In the genomic region with DNA sequence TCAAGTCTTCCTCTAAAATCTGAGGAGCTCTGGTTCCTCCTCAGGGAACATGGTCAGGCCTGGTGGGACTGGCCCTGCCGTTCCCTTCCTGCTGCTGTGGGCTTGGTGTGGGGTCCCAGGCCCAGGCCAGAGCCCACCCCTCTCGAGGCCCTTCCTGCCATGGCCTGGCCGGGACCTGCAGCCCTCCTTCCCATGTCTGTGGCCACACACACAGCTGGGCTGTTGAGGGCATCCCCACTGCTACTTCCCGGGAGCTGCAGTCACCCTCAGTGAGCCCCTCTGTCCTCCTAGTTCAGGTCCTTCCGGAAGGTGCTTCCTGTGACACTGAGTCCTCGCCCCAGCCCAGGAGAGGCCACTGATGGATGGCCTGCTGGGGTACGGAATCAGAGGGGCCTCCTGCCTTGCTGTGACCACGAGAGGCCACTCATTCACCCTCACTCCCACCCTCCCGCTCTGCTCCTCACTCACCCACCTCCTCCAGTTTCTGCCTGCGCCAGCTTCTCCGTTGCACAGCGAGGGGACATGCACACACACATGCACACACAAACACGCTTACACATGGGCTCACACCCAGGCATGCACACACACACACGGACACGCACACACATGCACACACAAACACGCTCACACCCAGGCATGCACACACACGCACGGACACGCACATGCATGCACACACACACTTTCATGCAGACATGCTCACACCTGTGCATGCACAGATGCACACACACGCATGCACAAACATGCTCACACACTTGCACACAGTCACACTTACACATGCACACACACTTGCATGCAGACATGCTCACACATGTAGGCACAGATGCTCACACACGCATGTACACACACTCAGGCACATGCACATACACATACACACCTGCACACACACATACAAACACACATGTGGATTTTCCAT, we compare ENCODE assay signal across 2 cellular contexts.
TF ChIP-seq lines count a peak whose summit lies in the region.

No MANE protein-coding gene starts in this region.

TF ChIP-seq in WTC11, 78 proteins besides CTCF, POLR2A, EP300 and RAD21 (continued from another document):
- TF ChIP-seq, protein P1, sequence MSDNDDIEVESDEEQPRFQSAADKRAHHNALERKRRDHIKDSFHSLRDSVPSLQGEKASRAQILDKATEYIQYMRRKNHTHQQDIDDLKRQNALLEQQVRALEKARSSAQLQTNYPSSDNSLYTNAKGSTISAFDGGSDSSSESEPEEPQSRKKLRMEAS (CRISPR knock-in tag; IDR thresholded peaks at IDR 0.05): no peak
- TF ChIP-seq, protein P2, sequence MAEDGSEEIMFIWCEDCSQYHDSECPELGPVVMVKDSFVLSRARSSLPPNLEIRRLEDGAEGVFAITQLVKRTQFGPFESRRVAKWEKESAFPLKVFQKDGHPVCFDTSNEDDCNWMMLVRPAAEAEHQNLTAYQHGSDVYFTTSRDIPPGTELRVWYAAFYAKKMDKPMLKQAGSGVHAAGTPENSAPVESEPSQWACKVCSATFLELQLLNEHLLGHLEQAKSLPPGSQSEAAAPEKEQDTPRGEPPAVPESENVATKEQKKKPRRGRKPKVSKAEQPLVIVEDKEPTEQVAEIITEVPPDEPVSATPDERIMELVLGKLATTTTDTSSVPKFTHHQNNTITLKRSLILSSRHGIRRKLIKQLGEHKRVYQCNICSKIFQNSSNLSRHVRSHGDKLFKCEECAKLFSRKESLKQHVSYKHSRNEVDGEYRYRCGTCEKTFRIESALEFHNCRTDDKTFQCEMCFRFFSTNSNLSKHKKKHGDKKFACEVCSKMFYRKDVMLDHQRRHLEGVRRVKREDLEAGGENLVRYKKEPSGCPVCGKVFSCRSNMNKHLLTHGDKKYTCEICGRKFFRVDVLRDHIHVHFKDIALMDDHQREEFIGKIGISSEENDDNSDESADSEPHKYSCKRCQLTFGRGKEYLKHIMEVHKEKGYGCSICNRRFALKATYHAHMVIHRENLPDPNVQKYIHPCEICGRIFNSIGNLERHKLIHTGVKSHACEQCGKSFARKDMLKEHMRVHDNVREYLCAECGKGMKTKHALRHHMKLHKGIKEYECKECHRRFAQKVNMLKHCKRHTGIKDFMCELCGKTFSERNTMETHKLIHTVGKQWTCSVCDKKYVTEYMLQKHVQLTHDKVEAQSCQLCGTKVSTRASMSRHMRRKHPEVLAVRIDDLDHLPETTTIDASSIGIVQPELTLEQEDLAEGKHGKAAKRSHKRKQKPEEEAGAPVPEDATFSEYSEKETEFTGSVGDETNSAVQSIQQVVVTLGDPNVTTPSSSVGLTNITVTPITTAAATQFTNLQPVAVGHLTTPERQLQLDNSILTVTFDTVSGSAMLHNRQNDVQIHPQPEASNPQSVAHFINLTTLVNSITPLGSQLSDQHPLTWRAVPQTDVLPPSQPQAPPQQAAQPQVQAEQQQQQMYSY (CRISPR knock-in tag; IDR thresholded peaks at IDR 0.05): no peak
- TF ChIP-seq, protein P3, sequence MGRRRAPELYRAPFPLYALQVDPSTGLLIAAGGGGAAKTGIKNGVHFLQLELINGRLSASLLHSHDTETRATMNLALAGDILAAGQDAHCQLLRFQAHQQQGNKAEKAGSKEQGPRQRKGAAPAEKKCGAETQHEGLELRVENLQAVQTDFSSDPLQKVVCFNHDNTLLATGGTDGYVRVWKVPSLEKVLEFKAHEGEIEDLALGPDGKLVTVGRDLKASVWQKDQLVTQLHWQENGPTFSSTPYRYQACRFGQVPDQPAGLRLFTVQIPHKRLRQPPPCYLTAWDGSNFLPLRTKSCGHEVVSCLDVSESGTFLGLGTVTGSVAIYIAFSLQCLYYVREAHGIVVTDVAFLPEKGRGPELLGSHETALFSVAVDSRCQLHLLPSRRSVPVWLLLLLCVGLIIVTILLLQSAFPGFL (CRISPR knock-in tag; IDR thresholded peaks at IDR 0.05; ENCODE audit: borderline replicate concordance): no peak
- no peak for TF ChIP-seq MXD4 (CRISPR knock-in tag; IDR thresholded peaks at IDR 0.05; ENCODE audit: borderline replicate concordance)
- TF ChIP-seq TP53 (CRISPR knock-in tag; IDR thresholded peaks at IDR 0.05): no peak
- no peak for TF ChIP-seq FOXP1 (CRISPR knock-in tag; IDR thresholded peaks at IDR 0.05; ENCODE audit: borderline replicate concordance)
- TF ChIP-seq GRHL2 (CRISPR knock-in tag; IDR thresholded peaks at IDR 0.05; ENCODE audit: insufficient replicate concordance, severe bottlenecking): no peak
- TF ChIP-seq ATF1 (CRISPR knock-in tag; IDR thresholded peaks at IDR 0.05): no peak
- TF ChIP-seq HMGA2 (CRISPR knock-in tag; IDR thresholded peaks at IDR 0.05): no peak
- no peak for TF ChIP-seq ZBTB21 (CRISPR knock-in tag; IDR thresholded peaks at IDR 0.05; ENCODE audit: borderline replicate concordance)

TF ChIP-seq in GM23338, 12 proteins besides CTCF, POLR2A, EP300 and RAD21 (continued from another document):
- no peak for TF ChIP-seq CREB1 (CRISPR knock-in tag; IDR thresholded peaks at IDR 0.05; ENCODE audit: low read depth)
- TF ChIP-seq ZNF114 (CRISPR knock-in tag; IDR thresholded peaks at IDR 0.05): no peak
- no peak for TF ChIP-seq STAT1 (IDR thresholded peaks at IDR 0.05; ENCODE audit: unreplicated experiment)
- TF ChIP-seq NANOG (IDR thresholded peaks at IDR 0.05; ENCODE audit: borderline replicate concordance): no peak
- no peak for TF ChIP-seq JUNB (IDR thresholded peaks at IDR 0.05; ENCODE audit: unreplicated experiment)
- TF ChIP-seq, protein P4, sequence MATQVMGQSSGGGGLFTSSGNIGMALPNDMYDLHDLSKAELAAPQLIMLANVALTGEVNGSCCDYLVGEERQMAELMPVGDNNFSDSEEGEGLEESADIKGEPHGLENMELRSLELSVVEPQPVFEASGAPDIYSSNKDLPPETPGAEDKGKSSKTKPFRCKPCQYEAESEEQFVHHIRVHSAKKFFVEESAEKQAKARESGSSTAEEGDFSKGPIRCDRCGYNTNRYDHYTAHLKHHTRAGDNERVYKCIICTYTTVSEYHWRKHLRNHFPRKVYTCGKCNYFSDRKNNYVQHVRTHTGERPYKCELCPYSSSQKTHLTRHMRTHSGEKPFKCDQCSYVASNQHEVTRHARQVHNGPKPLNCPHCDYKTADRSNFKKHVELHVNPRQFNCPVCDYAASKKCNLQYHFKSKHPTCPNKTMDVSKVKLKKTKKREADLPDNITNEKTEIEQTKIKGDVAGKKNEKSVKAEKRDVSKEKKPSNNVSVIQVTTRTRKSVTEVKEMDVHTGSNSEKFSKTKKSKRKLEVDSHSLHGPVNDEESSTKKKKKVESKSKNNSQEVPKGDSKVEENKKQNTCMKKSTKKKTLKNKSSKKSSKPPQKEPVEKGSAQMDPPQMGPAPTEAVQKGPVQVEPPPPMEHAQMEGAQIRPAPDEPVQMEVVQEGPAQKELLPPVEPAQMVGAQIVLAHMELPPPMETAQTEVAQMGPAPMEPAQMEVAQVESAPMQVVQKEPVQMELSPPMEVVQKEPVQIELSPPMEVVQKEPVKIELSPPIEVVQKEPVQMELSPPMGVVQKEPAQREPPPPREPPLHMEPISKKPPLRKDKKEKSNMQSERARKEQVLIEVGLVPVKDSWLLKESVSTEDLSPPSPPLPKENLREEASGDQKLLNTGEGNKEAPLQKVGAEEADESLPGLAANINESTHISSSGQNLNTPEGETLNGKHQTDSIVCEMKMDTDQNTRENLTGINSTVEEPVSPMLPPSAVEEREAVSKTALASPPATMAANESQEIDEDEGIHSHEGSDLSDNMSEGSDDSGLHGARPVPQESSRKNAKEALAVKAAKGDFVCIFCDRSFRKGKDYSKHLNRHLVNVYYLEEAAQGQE (IDR thresholded peaks at IDR 0.05; ENCODE audit: unreplicated experiment): no peak
- TF ChIP-seq, protein P5, sequence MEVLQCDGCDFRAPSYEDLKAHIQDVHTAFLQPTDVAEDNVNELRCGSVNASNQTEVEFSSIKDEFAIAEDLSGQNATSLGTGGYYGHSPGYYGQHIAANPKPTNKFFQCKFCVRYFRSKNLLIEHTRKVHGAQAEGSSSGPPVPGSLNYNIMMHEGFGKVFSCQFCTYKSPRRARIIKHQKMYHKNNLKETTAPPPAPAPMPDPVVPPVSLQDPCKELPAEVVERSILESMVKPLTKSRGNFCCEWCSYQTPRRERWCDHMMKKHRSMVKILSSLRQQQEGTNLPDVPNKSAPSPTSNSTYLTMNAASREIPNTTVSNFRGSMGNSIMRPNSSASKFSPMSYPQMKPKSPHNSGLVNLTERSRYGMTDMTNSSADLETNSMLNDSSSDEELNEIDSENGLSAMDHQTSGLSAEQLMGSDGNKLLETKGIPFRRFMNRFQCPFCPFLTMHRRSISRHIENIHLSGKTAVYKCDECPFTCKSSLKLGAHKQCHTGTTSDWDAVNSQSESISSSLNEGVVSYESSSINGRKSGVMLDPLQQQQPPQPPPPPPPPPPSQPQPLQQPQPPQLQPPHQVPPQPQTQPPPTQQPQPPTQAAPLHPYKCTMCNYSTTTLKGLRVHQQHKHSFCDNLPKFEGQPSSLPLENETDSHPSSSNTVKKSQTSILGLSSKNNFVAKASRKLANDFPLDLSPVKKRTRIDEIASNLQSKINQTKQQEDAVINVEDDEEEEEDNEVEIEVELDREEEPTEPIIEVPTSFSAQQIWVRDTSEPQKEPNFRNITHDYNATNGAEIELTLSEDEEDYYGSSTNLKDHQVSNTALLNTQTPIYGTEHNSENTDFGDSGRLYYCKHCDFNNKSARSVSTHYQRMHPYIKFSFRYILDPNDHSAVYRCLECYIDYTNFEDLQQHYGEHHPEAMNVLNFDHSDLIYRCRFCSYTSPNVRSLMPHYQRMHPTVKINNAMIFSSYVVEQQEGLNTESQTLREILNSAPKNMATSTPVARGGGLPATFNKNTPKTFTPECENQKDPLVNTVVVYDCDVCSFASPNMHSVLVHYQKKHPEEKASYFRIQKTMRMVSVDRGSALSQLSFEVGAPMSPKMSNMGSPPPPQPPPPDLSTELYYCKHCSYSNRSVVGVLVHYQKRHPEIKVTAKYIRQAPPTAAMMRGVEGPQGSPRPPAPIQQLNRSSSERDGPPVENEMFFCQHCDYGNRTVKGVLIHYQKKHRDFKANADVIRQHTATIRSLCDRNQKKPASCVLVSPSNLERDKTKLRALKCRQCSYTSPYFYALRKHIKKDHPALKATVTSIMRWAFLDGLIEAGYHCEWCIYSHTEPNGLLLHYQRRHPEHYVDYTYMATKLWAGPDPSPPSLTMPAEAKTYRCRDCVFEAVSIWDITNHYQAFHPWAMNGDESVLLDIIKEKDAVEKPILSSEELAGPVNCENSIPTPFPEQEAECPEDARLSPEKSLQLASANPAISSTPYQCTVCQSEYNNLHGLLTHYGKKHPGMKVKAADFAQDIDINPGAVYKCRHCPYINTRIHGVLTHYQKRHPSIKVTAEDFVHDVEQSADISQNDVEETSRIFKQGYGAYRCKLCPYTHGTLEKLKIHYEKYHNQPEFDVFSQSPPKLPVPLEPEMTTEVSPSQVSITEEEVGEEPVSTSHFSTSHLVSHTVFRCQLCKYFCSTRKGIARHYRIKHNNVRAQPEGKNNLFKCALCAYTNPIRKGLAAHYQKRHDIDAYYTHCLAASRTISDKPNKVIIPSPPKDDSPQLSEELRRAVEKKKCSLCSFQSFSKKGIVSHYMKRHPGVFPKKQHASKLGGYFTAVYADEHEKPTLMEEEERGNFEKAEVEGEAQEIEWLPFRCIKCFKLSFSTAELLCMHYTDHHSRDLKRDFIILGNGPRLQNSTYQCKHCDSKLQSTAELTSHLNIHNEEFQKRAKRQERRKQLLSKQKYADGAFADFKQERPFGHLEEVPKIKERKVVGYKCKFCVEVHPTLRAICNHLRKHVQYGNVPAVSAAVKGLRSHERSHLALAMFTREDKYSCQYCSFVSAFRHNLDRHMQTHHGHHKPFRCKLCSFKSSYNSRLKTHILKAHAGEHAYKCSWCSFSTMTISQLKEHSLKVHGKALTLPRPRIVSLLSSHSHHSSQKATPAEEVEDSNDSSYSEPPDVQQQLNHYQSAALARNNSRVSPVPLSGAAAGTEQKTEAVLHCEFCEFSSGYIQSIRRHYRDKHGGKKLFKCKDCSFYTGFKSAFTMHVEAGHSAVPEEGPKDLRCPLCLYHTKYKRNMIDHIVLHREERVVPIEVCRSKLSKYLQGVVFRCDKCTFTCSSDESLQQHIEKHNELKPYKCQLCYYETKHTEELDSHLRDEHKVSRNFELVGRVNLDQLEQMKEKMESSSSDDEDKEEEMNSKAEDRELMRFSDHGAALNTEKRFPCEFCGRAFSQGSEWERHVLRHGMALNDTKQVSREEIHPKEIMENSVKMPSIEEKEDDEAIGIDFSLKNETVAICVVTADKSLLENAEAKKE (CRISPR knock-in tag; IDR thresholded peaks at IDR 0.05): no peak
- no peak for TF ChIP-seq POLR2AphosphoS5 (IDR thresholded peaks at IDR 0.05; ENCODE audit: low read depth)
- no peak for TF ChIP-seq EZH2 (IDR thresholded peaks at IDR 0.05; ENCODE audit: low read depth, unreplicated experiment)
